ENCODE assay signal across 14 cellular contexts in genomic region chr12:102543494-102543893, GRCh38.
DNase-seq lines count a peak whose midpoint lies in the region; ATAC-seq, FAIRE-seq and TF ChIP-seq lines count a peak whose summit lies in the region.
"Had no signal": no experiment of that assay in that cellular context is flagged by ENCODE, and none has a peak within 500 bp of the region (broad histone marks: within the 10 kb centered on the region; RNA-seq: fewer than 3 reads in every experiment).

No MANE protein-coding gene starts in this region.

- H3K18ac ChIP-seq in IMR-90 (ENCODE audit: low read depth, low read length), result no peak overlapping the region; the same call in 1 of the 2 replicates
- H3K18ac ChIP-seq in H1 (ENCODE audit: extremely low read depth, low read length), result no peak overlapping the region

- H3K36me3 Mint-ChIP-seq in activated T-cell treated with anti-CD3 and anti-CD28 coated beads, Interleukin-2, amount 50 U/mL, for 72 hours (ENCODE audit: insufficient read depth in 2 of 2), result no peaks in the 10 kb centered on the region
- H3K36me3 Mint-ChIP-seq in Caco-2 (ENCODE audit: insufficient read depth, unreplicated experiment), result peaks cover 7% of the 10 kb centered on the region

- H2BK12ac ChIP-seq in H1 (ENCODE audit: low read depth, low read length), result no peak overlapping the region

- TF ChIP-seq POLR2A in IMR-90 (IDR thresholded peaks at IDR 0.05; ENCODE audit: low read depth, low read length) (no peak), H1 (IDR thresholded peaks at IDR 0.05; ENCODE audit: control extremely low read depth in 1 of 2, low read depth in 2 of 2, low read length in 2 of 2) (no peak), thyroid gland (IDR thresholded peaks at IDR 0.05) (no peak)

- CTCF ChIA-PET in IMR-90 (lab: Yijun Ruan, JAX) (interaction anchor here (0.7 kb wide), 1 partner anchor 9 kb away, joined by 5 read pairs; no protein-coding TSS in a partner anchor), H1 (lab: Charles Lee; ENCODE audit: partially characterized antibody) (interaction anchor here (0.6 to 1.8 kb wide), 10 partner anchors 9 to 374 kb away, joined by 3 to 7 read pairs (median 3); no protein-coding TSS in a partner anchor), Caco-2 (lab: Charles Lee) (no interaction called here)

- no peak overlapping the region for H3K56ac ChIP-seq in IMR-90 (ENCODE audit: extremely low read depth, insufficient read depth, low read length)
- H3K56ac ChIP-seq in H1 (replicated peaks; ENCODE audit: insufficient read length, low read depth, low read length), result no peak overlapping the region

- H3K27me3 Mint-ChIP-seq in activated T-cell treated with anti-CD3 and anti-CD28 coated beads, Interleukin-2, amount 50 U/mL, for 72 hours (ENCODE audit: low read depth), result peaks cover 40% of the 10 kb centered on the region
- H3K27me3 Mint-ChIP-seq in Caco-2 (ENCODE audit: insufficient read depth, unreplicated experiment), result no peaks in the 10 kb centered on the region

- no peak overlapping the region for H2AFZ ChIP-seq in IMR-90 (replicated peaks; ENCODE audit: low read length, poor library complexity)
- no peak overlapping the region for H2AFZ ChIP-seq in H1 (ENCODE audit: low read length)

- TF ChIP-seq CTCF in IMR-90 (conservative IDR thresholded peaks at IDR 0.05; ENCODE audit: low read depth, low read length) (no peak; the same call in 1 of the 2 replicates), H1 (IDR thresholded peaks at IDR 0.05; ENCODE audit: control extremely low read depth in 1 of 3, insufficient read depth in 1 of 3, low read depth in 1 of 3, low read length in 3 of 3) (peak in 2 of 3 experiments; percentile 31 to 45; a peak in 2 of 4 replicates), thyroid gland (IDR thresholded peaks at IDR 0.05) (peak in 5 of 6 experiments; percentile 23 to 55 (median 45)), Caco-2 (IDR thresholded peaks at IDR 0.05; ENCODE audit: insufficient read depth in 1 of 2, low read depth in 1 of 2, low read length in 1 of 2, severe bottlenecking in 1 of 2, unreplicated experiment in 1 of 2) (peak in 1 of 2 experiments; percentile 40)

- no peaks in the 10 kb centered on the region for H3K9me3 Mint-ChIP-seq in activated T-cell treated with anti-CD3 and anti-CD28 coated beads, Interleukin-2, amount 50 U/mL, for 72 hours
- no peaks in the 10 kb centered on the region for H3K9me3 Mint-ChIP-seq in Caco-2 (ENCODE audit: unreplicated experiment)
- H3K9me3 Mint-ChIP-seq: T-helper 1 cell treated with Interleukin-12 subunit alpha and Interleukin-12 subunit beta and Interleukin-4 antibody, amounts not matched to agents 30 μg/mL and 1 μg/mL, for 36 hours had no signal

- H2BK20ac ChIP-seq in IMR-90 (ENCODE audit: low read depth, low read length), result 0 out of 2 replicates have a peak overlapping the region, but pooled peaks have one; percentile 8
- no peak overlapping the region for H2BK20ac ChIP-seq in H1 (ENCODE audit: low read length)

- H3K36me3 ChIP-seq in IMR-90 (ENCODE audit: control insufficient read depth, insufficient read depth, low read length), result no peaks in the 10 kb centered on the region
- no peaks in the 10 kb centered on the region for H3K36me3 ChIP-seq in H1 (ENCODE audit: control insufficient read depth in 2 of 4, insufficient read depth in 4 of 4, low read length in 3 of 4)
- no peaks in the 10 kb centered on the region for H3K36me3 ChIP-seq in thyroid gland
- H3K36me3 ChIP-seq in Caco-2 (ENCODE audit: control insufficient read depth, insufficient read depth, low read length), result no peaks in the 10 kb centered on the region
- H3K36me3 ChIP-seq: breast epithelium, tibial nerve had no signal

- H3K23me2 ChIP-seq in H1 (ENCODE audit: low read depth, low read length), result peaks cover 6% of the 10 kb centered on the region; the same call in 1 of the 2 replicates

- H4K5ac ChIP-seq in IMR-90 (ENCODE audit: low read depth, low read length) (no peak overlapping the region), H1 (ENCODE audit: insufficient read length, low read depth, low read length) (no peak overlapping the region)

- H3K4me3 Mint-ChIP-seq in activated T-cell treated with anti-CD3 and anti-CD28 coated beads, Interleukin-2, amount 50 U/mL, for 72 hours, result no peak overlapping the region
- no peak overlapping the region for H3K4me3 Mint-ChIP-seq in Caco-2 (ENCODE audit: unreplicated experiment)
- H3K4me3 Mint-ChIP-seq: T-helper 1 cell treated with Interleukin-12 subunit alpha and Interleukin-12 subunit beta and Interleukin-4 antibody, amounts not matched to agents 30 μg/mL and 1 μg/mL, for 36 hours had no signal

- no CpG with 5 or more reads among the region's 2 CpGs for WGBS in IMR-90 (ENCODE audit: extremely low coverage in 2 of 2, insufficient read length in 1 of 2), 2 experiments
- WGBS in H1 (ENCODE audit: extremely low coverage in 1 of 2, insufficient coverage in 1 of 2, insufficient read length in 1 of 2, insufficient replicate concordance in 2 of 2, low coverage in 1 of 2, low lambda C conversion rate in 2 of 2, missing lambda C conversion rate in 1 of 2), 2 experiments, result 76% methylated on average over 2 of the region's 2 CpGs; no CpG with 5 or more reads in 1 of the 2 experiments
- 67 to 73% methylated on average over 2 of the region's 2 CpGs for WGBS in thyroid gland, 2 donors

- H3K4me1 ChIP-seq in IMR-90 (ENCODE audit: control insufficient read depth, insufficient read depth, low read length), result peaks cover 18% of the 10 kb centered on the region
- H3K4me1 ChIP-seq in H1 (replicated peaks in 1 of 4; ENCODE audit: control insufficient read depth in 3 of 4, insufficient read depth in 4 of 4, low read length in 3 of 4), result peaks cover 0 to under 1% (median 0%) of the 10 kb centered on the region in 4 experiments; a peak in 2 of 7 replicates
- H3K4me1 ChIP-seq in thyroid gland, result no peaks in the 10 kb centered on the region
- peaks cover 26% of the 10 kb centered on the region for H3K4me1 ChIP-seq in Caco-2
- H3K4me1 ChIP-seq: breast epithelium had no signal

- H3K4me3 ChIP-seq in IMR-90 (ENCODE audit: insufficient read depth, low read depth, low read length), result no peak overlapping the region
- H3K4me3 ChIP-seq in H1 (ENCODE audit: extremely low read depth in 1 of 4, insufficient read depth in 2 of 4, low read depth in 3 of 4, low read length in 4 of 4), result no peak overlapping the region
- H3K4me3 ChIP-seq in thyroid gland (replicated peaks in 1 of 3), result no peak overlapping the region
- H3K4me3 ChIP-seq in Caco-2 (ENCODE audit: low read depth, low read length), result no peak overlapping the region
- H3K4me3 ChIP-seq: breast epithelium, tibial nerve had no signal

- no peak overlapping the region for H4K91ac ChIP-seq in IMR-90 (ENCODE audit: insufficient read depth, low read depth, low read length)
- H4K91ac ChIP-seq in H1 (replicated peaks; ENCODE audit: insufficient read length, low read length), result no peak overlapping the region

- H3K9me3 ChIP-seq in IMR-90 (ENCODE audit: control insufficient read depth, insufficient read depth, low read length), result no peaks in the 10 kb centered on the region
- H3K9me3 ChIP-seq in H1 (ENCODE audit: insufficient read depth in 2 of 2, low read depth in 1 of 2, low read length in 1 of 2), result no peaks in the 10 kb centered on the region
- H3K9me3 ChIP-seq in thyroid gland, result no peaks in the 10 kb centered on the region
- no peaks in the 10 kb centered on the region for H3K9me3 ChIP-seq in Caco-2
- H3K9me3 ChIP-seq: breast epithelium, tibial nerve had no signal

- TF ChIP-seq EP300 in H1 (IDR thresholded peaks at IDR 0.05; ENCODE audit: borderline replicate concordance in 1 of 2, low read depth in 2 of 2, low read length in 2 of 2), result no peak

- H4K20me1 ChIP-seq in IMR-90 (ENCODE audit: insufficient read depth, low read length) (no peaks in the 10 kb centered on the region), H1 (replicated peaks in 1 of 2; ENCODE audit: control insufficient read depth in 1 of 2, insufficient read depth in 2 of 2, low read length in 2 of 2) (no peaks in the 10 kb centered on the region)

- 0 out of 2 replicates have a peak overlapping the region, but pooled peaks have one; percentile 20 for H2BK120ac ChIP-seq in IMR-90 (ENCODE audit: low read depth, low read length)
- H2BK120ac ChIP-seq in H1 (replicated peaks; ENCODE audit: low read depth, low read length), result no peak overlapping the region

- no peak overlapping the region for H2BK5ac ChIP-seq in IMR-90 (ENCODE audit: low read depth, low read length, poor library complexity, severe bottlenecking)
- H2BK5ac ChIP-seq in H1 (ENCODE audit: low read depth, low read length), result no peak overlapping the region

- TF ChIP-seq RAD21 in IMR-90 (IDR thresholded peaks at IDR 0.05; ENCODE audit: low read length) (0 out of 2 replicates have a peak, but pooled peaks have one; percentile 29), H1 (IDR thresholded peaks at IDR 0.05 in 1 of 2, conservative IDR thresholded peaks at IDR 0.05 in 1 of 2; ENCODE audit: low read depth in 2 of 2, low read length in 2 of 2) (peak; percentile 26 to 45; a peak in 2 of 4 replicates)

- BruUV-seq in IMR-90 (replicated peaks; lab: Mats Ljungman, UMichigan) (no TSS peak), Caco-2 (replicated peaks; lab: Mats Ljungman, UMichigan) (no TSS peak)

- peak overlapping the region; percentile 20; the same call in 2 of the 3 replicates for H2BK15ac ChIP-seq in IMR-90 (ENCODE audit: low read depth, low read length)
- no peak overlapping the region for H2BK15ac ChIP-seq in H1 (ENCODE audit: low read length)

- no peaks in the 10 kb centered on the region for H3K79me2 ChIP-seq in H1 (ENCODE audit: control insufficient read depth in 1 of 2, insufficient read depth in 2 of 2, low read length in 2 of 2)

- H3K27ac ChIP-seq in IMR-90 (ENCODE audit: insufficient read depth, low read length), result no peak overlapping the region
- H3K27ac ChIP-seq in H1 (ENCODE audit: low read depth, low read length), result no peak overlapping the region
- no peak overlapping the region for H3K27ac ChIP-seq in thyroid gland
- H3K27ac ChIP-seq: tibial nerve had no signal

- H3K79me1 ChIP-seq in IMR-90 (ENCODE audit: low read depth in 1 of 2, low read length in 2 of 2), result no peaks in the 10 kb centered on the region
- H3K79me1 ChIP-seq in H1 (ENCODE audit: low read depth, low read length), result no peaks in the 10 kb centered on the region

- H3K4me2 ChIP-seq in IMR-90 (ENCODE audit: low read depth, low read length) (no peak overlapping the region), H1 (ENCODE audit: insufficient read depth in 1 of 2, low read depth in 2 of 2, low read length in 2 of 2) (no peak overlapping the region)

- H3K4ac ChIP-seq in IMR-90 (ENCODE audit: low read depth, low read length), result no peak overlapping the region
- H3K4ac ChIP-seq in H1 (replicated peaks; ENCODE audit: insufficient read length, low read depth, low read length), result no peak overlapping the region

- H4K8ac ChIP-seq in IMR-90 (ENCODE audit: low read depth in 2 of 2, low read length in 2 of 2) (no peak overlapping the region), H1 (ENCODE audit: extremely low read depth, insufficient read depth, low read length) (no peak overlapping the region)

- dilution Hi-C loops in IMR-90 (cut with HindIII; ENCODE audit: low sequenced_read_pairs, unreplicated experiment), result no loop called here

- intact Hi-C loops in IMR-90 (cut with micrococcal nuclease) (loop anchor here (5.0 kb wide), 2 partner anchors 246 to 606 kb away; no protein-coding TSS in a partner anchor), thyroid gland (cut with DNase I) (loop anchor here (10.0 kb wide), 1 partner anchor 379 kb away; no protein-coding TSS in a partner anchor), Caco-2 (cut with micrococcal nuclease; ENCODE audit: unreplicated experiment) (no loop called here)

- no peak overlapping the region for H3K23ac ChIP-seq in IMR-90 (ENCODE audit: low read depth, low read length)
- no peak overlapping the region for H3K23ac ChIP-seq in H1 (ENCODE audit: insufficient read length)

- FAIRE-seq in H1 (lab: Jason Lieb, UNC), result no peak

- peak; percentile 3 for DNase-seq in activated T-cell treated with anti-CD3 and anti-CD28 coated beads, Interleukin-2, amount 50 U/mL, for 72 hours
- DNase-seq in activated T-cell treated with anti-CD3 and anti-CD28 coated beads for 4 hours, result no peak
- peak; percentile 28 for DNase-seq in IMR-90
- no peak for DNase-seq in H1 (ENCODE audit: low read depth in 1 of 2, low spot score in 2 of 2)
- DNase-seq in thyroid gland, result peak; percentile 34 to 37
- no peak for DNase-seq in Caco-2
- no peak for DNase-seq in cerebellum (ENCODE audit: low spot score)
- DNase-seq: KBM-7, NCI-H510A treated with DMSO at 0.1 percent for 48 hours, occipital lobe had no signal

- H3K27ac Mint-ChIP-seq in activated T-cell treated with anti-CD3 and anti-CD28 coated beads, Interleukin-2, amount 50 U/mL, for 72 hours, result no peak overlapping the region
- H3K27ac Mint-ChIP-seq in Caco-2 (ENCODE audit: unreplicated experiment), result no peak overlapping the region
- H3K27ac Mint-ChIP-seq: T-helper 1 cell treated with Interleukin-12 subunit alpha and Interleukin-12 subunit beta and Interleukin-4 antibody, amounts not matched to agents 30 μg/mL and 1 μg/mL, for 36 hours had no signal

- peaks cover 4% of the 10 kb centered on the region for H3K4me1 Mint-ChIP-seq in activated T-cell treated with anti-CD3 and anti-CD28 coated beads, Interleukin-2, amount 50 U/mL, for 72 hours (ENCODE audit: low read depth)
- peaks cover 24% of the 10 kb centered on the region for H3K4me1 Mint-ChIP-seq in Caco-2 (ENCODE audit: low read depth, unreplicated experiment)

- POLR2A ChIA-PET in IMR-90 (lab: Charles Lee; ENCODE audit: unreplicated experiment) (no interaction called here), H1 (lab: Charles Lee; ENCODE audit: partially characterized antibody) (no interaction called here), Caco-2 (lab: Charles Lee) (no interaction called here)

- H3K9ac ChIP-seq in IMR-90 (ENCODE audit: low read depth, low read length) (no peak overlapping the region), H1 (replicated peaks in 1 of 4; ENCODE audit: extremely low read depth in 1 of 4, low read depth in 3 of 4, low read length in 3 of 4) (no peak overlapping the region)

- no peaks in the 10 kb centered on the region for H3K27me3 ChIP-seq in IMR-90 (ENCODE audit: control insufficient read depth, insufficient read depth, low read length)
- no peaks in the 10 kb centered on the region for H3K27me3 ChIP-seq in H1 (replicated peaks in 1 of 4; ENCODE audit: control insufficient read depth in 3 of 4, extremely low read depth in 1 of 4, insufficient read depth in 3 of 4, low read length in 3 of 4)
- H3K27me3 ChIP-seq in thyroid gland, result no peaks in the 10 kb centered on the region
- no peaks in the 10 kb centered on the region for H3K27me3 ChIP-seq in Caco-2 (replicated peaks; ENCODE audit: control insufficient read depth, insufficient read depth, low read length)
- H3K27me3 ChIP-seq: breast epithelium, tibial nerve had no signal

- in situ Hi-C loops in IMR-90 (cut with MboI; ENCODE audit: low sequenced_read_pairs), result no loop called here

- peaks cover 5% of the 10 kb centered on the region; the same call in 1 of the 2 replicates for H3K9me1 ChIP-seq in IMR-90 (ENCODE audit: insufficient read depth, low read length)

- H2AK9ac ChIP-seq in IMR-90 (replicated peaks; ENCODE audit: low read depth, low read length, poor library complexity), result no peak overlapping the region

- H2AK5ac ChIP-seq in IMR-90 (ENCODE audit: low read depth, low read length) (no peak overlapping the region), H1 (ENCODE audit: low read depth, low read length) (no peak overlapping the region)

- ATAC-seq in activated T-cell treated with anti-CD3 and anti-CD28 coated beads, Interleukin-2, amount 50 U/mL, for 72 hours (replicated peaks in 1 of 2), result no peak
- no peak; the same call in 1 of the 2 replicates for ATAC-seq in IMR-90 (ENCODE audit: low read depth)
- ATAC-seq in GM18870 (IDR thresholded peaks at IDR 0.05; ENCODE audit: unreplicated experiment), result no peak

- H3K14ac ChIP-seq in IMR-90 (replicated peaks; ENCODE audit: low read depth, low read length) (no peak overlapping the region), H1 (ENCODE audit: insufficient read length) (no peak overlapping the region)

Comparison
In these comparisons a context has a peak if more than half of its experiments do, and no peak if none do; other contexts are left out.
1. DNase-seq: peak in activated T-cell treated with anti-CD3 and anti-CD28 coated beads, Interleukin-2, amount 50 U/mL, for 72 hours (2 of 2), IMR-90 (single experiment) and thyroid gland (2 of 2); none in activated T-cell treated with anti-CD3 and anti-CD28 coated beads for 4 hours (single experiment), H1 (0 of 2), Caco-2 (0 of 2) and cerebellum (single experiment).